Comparison of ENCODE assay signal across 30 cellular contexts in genomic region chr10:81889181-81889769, GRCh38. TPM values are rescaled to one million over a fixed set of nuclear protein-coding genes. Genes with fewer than 3 reads are reported as not detected.
"Had no signal": no experiment of that assay in that cellular context is flagged by ENCODE, and none has a peak within 500 bp of the region (broad histone marks: within the 10 kb centered on the region; RNA-seq: fewer than 3 reads in every experiment).

No MANE protein-coding gene starts in this region.

- H3K4me1 ChIP-seq: ascending aorta, body of pancreas, breast epithelium had no signal

- H3K4me3 ChIP-seq: ascending aorta, body of pancreas, breast epithelium had no signal

- DNase-seq: activated B cell treated with CpG ODN at 0.5 μM for 24 hours; activated CD4-positive, alpha-beta memory T cell treated with anti-CD3 and anti-CD28 coated beads for 36 hours; activated CD4-positive, alpha-beta T cell treated with anti-CD3 and anti-CD28 coated beads for 4 hours; activated CD4-positive, alpha-beta T cell treated with anti-CD3 and anti-CD28 coated beads, Interleukin-2, amount 10 ng/mL, durations not matched to agents 24 days and 14 days; activated CD4-positive, alpha-beta T cell treated with anti-CD3 and anti-CD28 coated beads, Interleukin-2, amount 50 U/mL, for 1 hour; activated CD4-positive, alpha-beta T cell treated with anti-CD3 and anti-CD28 coated beads, Interleukin-2, amount 50 U/mL, for 4 hours; activated CD4-positive, CD25-positive, alpha-beta regulatory T cell treated with anti-CD3 and anti-CD28 coated beads, Interleukin-2, amount 50 U/mL, for 72 hours; activated CD8-positive, alpha-beta memory T cell treated with anti-CD3 and anti-CD28 coated beads, Interleukin-2, amount 10 ng/mL, durations not matched to agents 7 days and 5 days; activated CD8-positive, alpha-beta memory T cell treated with anti-CD3 and anti-CD28 coated beads, Interleukin-2, amount 50 U/mL, for 48 hours; activated CD8-positive, alpha-beta T cell treated with anti-CD3 and anti-CD28 coated beads for 36 hours; activated effector memory CD4-positive, alpha-beta T cell treated with Interleukin-2 at 50 U/mL for 16 hours; activated gamma-delta T cell; activated naive CD4-positive, alpha-beta T cell treated with anti-CD3 and anti-CD28 coated beads, Interleukin-2, amount 10 ng/mL, durations not matched to agents 7 days and 5 days; activated naive CD4-positive, alpha-beta T cell treated with Interleukin-2 at 50 U/mL for 16 hours; activated naive CD8-positive, alpha-beta T cell treated with anti-CD3 and anti-CD28 coated beads, Interleukin-2, amount 10 ng/mL, durations not matched to agents 7 days and 5 days; activated naive CD8-positive, alpha-beta T cell treated with anti-CD3 and anti-CD28 coated beads, Interleukin-2, amount 50 U/mL, for 24 hours; activated T-cell treated with anti-CD3 and anti-CD28 coated beads, Interleukin-2, amount 50 U/mL, for 24 hours; activated T-cell treated with anti-CD3 and anti-CD28 coated beads, Interleukin-2, amount 50 U/mL, for 48 hours; anterior cingulate cortex; body of pancreas; brain microvascular endothelial cell; central memory CD4-positive, alpha-beta T cell; T-helper 1 cell; T-helper 2 cell; T-helper 9 cell had no signal

- H3K9me3 ChIP-seq: ascending aorta, body of pancreas, breast epithelium had no signal

- H3K36me3 ChIP-seq: ascending aorta, brain microvascular endothelial cell, breast epithelium had no signal

- H3K27ac ChIP-seq: ascending aorta, body of pancreas, brain microvascular endothelial cell, breast epithelium, VCaP had no signal

- H3K27me3 ChIP-seq: ascending aorta, body of pancreas, brain microvascular endothelial cell, breast epithelium had no signal

- FAIRE-seq: TTC549 had no signal

- ATAC-seq: activated CD8-positive, alpha-beta memory T cell treated with anti-CD3 and anti-CD28 coated beads, Interleukin-2, amount 10 ng/mL, durations not matched to agents 7 days and 5 days; activated CD8-positive, alpha-beta T cell treated with anti-CD3 and anti-CD28 coated beads for 36 hours; activated naive CD8-positive, alpha-beta T cell treated with anti-CD3 and anti-CD28 coated beads, Interleukin-2, amount 50 U/mL, for 24 hours; body of pancreas had no signal

RNA-seq across cellular contexts. Expression of gene NRG3, which starts 14.3 kb away (rescaled TPM):
- total RNA-seq: activated B cell treated with CpG ODN at 0.5 μM for 24 hours; activated CD4-positive, alpha-beta memory T cell treated with anti-CD3 and anti-CD28 coated beads for 36 hours; activated CD4-positive, alpha-beta T cell treated with anti-CD3 and anti-CD28 coated beads, Interleukin-2, amount 10 ng/mL, durations not matched to agents 24 days and 14 days; activated CD8-positive, alpha-beta memory T cell treated with anti-CD3 and anti-CD28 coated beads, Interleukin-2, amount 10 ng/mL, durations not matched to agents 7 days and 5 days; activated CD8-positive, alpha-beta T cell treated with anti-CD3 and anti-CD28 coated beads for 36 hours; activated naive CD8-positive, alpha-beta T cell treated with anti-CD3 and anti-CD28 coated beads, Interleukin-2, amount 10 ng/mL, durations not matched to agents 7 days and 5 days; activated T-helper 2 cell treated with anti-CD3 and anti-CD28 coated beads, Interferon-gamma antibody, Interleukin-2, Interleukin-4, amounts not matched to agents 10 μg/mL and 5 μg/mL and 100 μg/mL, durations not matched to agents 14 hours and 24 hours and 36 hours had no signal
